ENCODE assay signal across 1 cellular context in genomic region chr4:113756005-113756410, GRCh38.
TF ChIP-seq lines count a peak whose summit lies in the region.

No MANE protein-coding gene starts in this region.

TF ChIP-seq in SK-N-SH, 30 proteins besides CTCF, POLR2A, EP300 and RAD21 (continued from another document):
- TF ChIP-seq PBX3 (IDR thresholded peaks at IDR 0.05) (peak; percentile 61), USF2 (IDR thresholded peaks at IDR 0.05; ENCODE audit: borderline replicate concordance, low read depth, low read length) (no peak), IRF3 (IDR thresholded peaks at IDR 0.05; ENCODE audit: low read depth, low read length) (no peak), SMC3 (IDR thresholded peaks at IDR 0.05; ENCODE audit: low read depth, low read length) (no peak), RFX5 (IDR thresholded peaks at IDR 0.05; ENCODE audit: low read length) (no peak), TAF1 (IDR thresholded peaks at IDR 0.05; ENCODE audit: borderline replicate concordance, low read depth, low read length) (no peak), RCOR1 (IDR thresholded peaks at IDR 0.05; ENCODE audit: low read length) (no peak), MAX (IDR thresholded peaks at IDR 0.05; ENCODE audit: low read depth) (peak; percentile 60; the same call in 1 of the 2 replicates)
